Comparison of ENCODE assay signal across 8 cellular contexts in the genomic region with DNA sequence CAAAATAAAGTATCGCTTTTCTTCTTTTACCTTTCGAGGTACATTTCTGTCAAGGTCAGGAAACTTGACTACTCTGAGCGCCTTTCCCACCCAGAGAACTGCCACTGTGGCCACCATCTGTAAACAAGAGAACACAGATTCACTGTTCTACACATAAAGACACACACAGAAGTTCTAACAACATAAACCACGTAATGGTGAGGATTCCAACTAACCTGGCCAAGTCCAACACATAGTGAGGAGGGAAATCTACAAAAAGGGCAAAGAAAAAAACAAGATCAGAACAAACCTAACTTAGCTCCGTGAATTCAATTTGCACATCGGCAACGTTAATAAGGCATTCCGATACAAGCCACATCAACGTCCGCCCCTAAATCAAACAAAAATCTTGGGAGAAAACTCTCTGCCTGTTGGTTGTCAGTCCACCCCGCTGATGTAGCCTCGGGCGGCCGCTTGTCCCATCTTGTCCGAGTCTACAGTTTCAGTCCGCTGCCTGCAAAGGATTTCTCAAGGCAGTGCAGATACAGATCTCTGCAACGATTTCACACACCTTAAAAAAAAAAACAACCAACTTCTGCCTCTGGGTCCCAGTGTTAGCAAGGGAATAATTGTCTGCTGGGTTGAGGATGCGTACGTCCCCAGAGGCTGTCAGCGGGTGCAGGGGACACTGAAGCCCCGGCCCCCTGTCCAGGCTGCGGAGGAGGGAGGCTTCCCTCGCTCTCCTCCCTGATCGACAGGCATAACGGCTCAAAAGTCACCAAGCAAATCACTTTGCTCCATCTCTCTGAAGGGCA.
A peak's percentile ranks its signal among the peaks of the same experiment; 100 is the strongest.
DNase-seq lines count a peak whose midpoint lies in the region; ATAC-seq and TF ChIP-seq lines count a peak whose summit lies in the region.

No MANE protein-coding gene starts in this region.

- CTCF ChIA-PET in RWPE1 (lab: Yijun Ruan, JAX), result interaction anchor here (2.0 kb wide), 1 partner anchor 57 kb away, joined by 4 read pairs; no protein-coding TSS in a partner anchor

- peaks cover 23% of the 10 kb centered on the region for H3K36me3 ChIP-seq in iPS-20b (ENCODE audit: insufficient read depth, low read depth, low read length)

- H3K9ac ChIP-seq in iPS-20b (ENCODE audit: low read depth, low read length), result peak overlapping the region; percentile 89; the same call in 1 of the 2 replicates

- H3K27ac ChIP-seq in C4-2B (peak overlapping the region; percentile 14; the same call in 1 of the 2 replicates), RWPE1 (peak overlapping the region; percentile 89), iPS-20b (ENCODE audit: low read length) (no peak overlapping the region)

- TF ChIP-seq CTCF in C4-2B (conservative IDR thresholded peaks at IDR 0.05), result no peak
- no peak for TF ChIP-seq CTCF in RWPE1 (conservative IDR thresholded peaks at IDR 0.05; ENCODE audit: low read depth)

- no peaks in the 10 kb centered on the region for H3K9me3 ChIP-seq in iPS-20b (ENCODE audit: insufficient read depth, low read depth, low read length)

- peak; percentile 81 for DNase-seq in RWPE1 (ENCODE audit: low spot score)
- peak; percentile 35 to 68 for DNase-seq in T47D (ENCODE audit: low read depth in 1 of 2, low spot score in 1 of 2)
- DNase-seq in skeletal muscle cell (ENCODE audit: low read depth), result no peak
- DNase-seq in NCI-H2081 treated with DMSO at 0.1 percent for 48 hours (lab: John Stamatoyannopoulos, UW), result no peak

- H3K4me3 ChIP-seq in iPS-20b (ENCODE audit: low read length), result peak overlapping the region; percentile 94
- peak overlapping the region; percentile 62 for H3K4me3 ChIP-seq in skeletal muscle cell (ENCODE audit: low read depth, low read length)

- POLR2A ChIA-PET in RWPE1 (lab: Yijun Ruan, JAX; ENCODE audit: low non-redundant PET), result interaction anchor here (0.5 kb wide), 1 partner anchor 61 kb away, joined by 5 read pairs; no protein-coding TSS in a partner anchor

- H3K4me1 ChIP-seq in iPS-20b (ENCODE audit: insufficient read depth, low read length), result peaks cover 5% of the 10 kb centered on the region; the same call in 1 of the 2 replicates

- in situ Hi-C loops in T47D (cut with HindIII; ENCODE audit: low pct_unique_long_range_greater_than_20kb, low sequenced_read_pairs), result no loop called here

- ATAC-seq in GM19023 (IDR thresholded peaks at IDR 0.05; ENCODE audit: unreplicated experiment) (peak; percentile 5), HG03175 (IDR thresholded peaks at IDR 0.05; ENCODE audit: unreplicated experiment) (peak; percentile 17)

- H3K27me3 ChIP-seq in iPS-20b (ENCODE audit: insufficient read depth, low read length), result peaks cover 14% of the 10 kb centered on the region

Comparison
In these comparisons a context has a peak if more than half of its experiments do, and no peak if none do; other contexts are left out.
1. DNase-seq: peak in RWPE1 (single experiment) and T47D (2 of 2); none in skeletal muscle cell (single experiment) and NCI-H2081 treated with DMSO at 0.1 percent for 48 hours (single experiment).